15 cellular contexts compared by ENCODE assay signal in the genomic region with DNA sequence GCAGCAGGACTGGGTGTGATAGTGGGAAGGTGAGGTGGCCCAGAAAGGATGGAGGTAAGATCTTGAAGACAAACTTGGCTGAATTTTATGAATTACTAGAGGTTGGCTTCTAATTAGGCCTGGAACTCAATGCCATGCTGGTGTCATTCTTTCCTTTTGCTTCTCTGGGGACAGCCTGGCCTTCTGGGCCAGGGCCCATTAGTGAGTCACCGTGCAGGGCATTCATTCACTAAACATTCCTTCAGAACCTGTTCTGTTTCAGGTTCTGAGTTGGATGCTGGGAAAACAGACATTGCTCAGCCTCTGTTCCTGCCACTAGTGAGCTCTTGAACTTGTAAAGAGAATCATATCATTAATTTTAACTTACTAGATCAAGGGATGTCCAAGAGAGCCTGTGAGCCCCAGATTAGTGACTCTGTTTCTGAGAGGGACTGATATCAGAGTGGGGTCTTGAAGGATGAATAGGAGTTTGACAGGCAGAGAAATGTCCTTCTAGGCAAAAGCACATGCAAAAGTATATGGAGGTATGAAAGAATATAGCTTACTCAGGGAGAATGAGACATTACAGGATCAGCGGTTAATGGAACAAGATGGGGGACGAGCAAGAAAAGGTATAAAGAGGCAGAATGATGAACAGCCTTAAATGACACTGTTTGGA.
DNase-seq lines count a peak whose midpoint lies in the region; ATAC-seq and TF ChIP-seq lines count a peak whose summit lies in the region.
"Had no signal": no experiment of that assay in that cellular context is flagged by ENCODE, and none has a peak within 500 bp of the region (broad histone marks: within the 10 kb centered on the region; RNA-seq: fewer than 3 reads in every experiment).

No MANE protein-coding gene starts in this region.

- H3K4me3 ChIP-seq in right cardiac atrium (ENCODE audit: low read length), result no peak overlapping the region
- H3K4me3 ChIP-seq: dorsolateral prefrontal cortex, gastroesophageal sphincter, spleen had no signal

- intact Hi-C loops in right cardiac atrium (cut with DNase I) (no loop called here), Right ventricle myocardium superior (cut with DNase I) (no loop called here)

- POLR2A ChIA-PET in HEK293T (lab: Yijun Ruan, JAX), result no interaction called here

- H3K4me1 ChIP-seq in right cardiac atrium (ENCODE audit: control insufficient read depth, insufficient read depth, low read length), result no peaks in the 10 kb centered on the region
- H3K4me1 ChIP-seq: gastroesophageal sphincter, spleen had no signal

- DNase-seq in right cardiac atrium (no peak), Right ventricle myocardium superior (no peak), astrocyte of the hippocampus (ENCODE audit: low read depth, low spot score) (peak; percentile 83), kidney tubule cell (ENCODE audit: low spot score) (peak; percentile 65), HEK293T (ENCODE audit: extremely low spot score) (no peak), NOMO-1 (lab: John Stamatoyannopoulos, UW; ENCODE audit: unreplicated experiment in 2 of 2) (no peak)
- no peak for DNase-seq in stimulated activated CD4-positive, alpha-beta T cell treated with anti-CD3 and anti-CD28 coated beads, Interleukin-2, amount 100 ng/mL, for 24 hours
- DNase-seq: DMS 273 treated with DMSO at 0.1 percent for 48 hours, dorsolateral prefrontal cortex, GOT3, NCI-H524 treated with DMSO at 0.1 percent for 48 hours, spleen, WERI-Rb-1 had no signal

- H3K27ac ChIP-seq in right cardiac atrium (ENCODE audit: low read length), result peak overlapping the region; percentile 25
- H3K27ac ChIP-seq: gastroesophageal sphincter, spleen, WERI-Rb-1 had no signal

- 79% methylated on average over 3 of the region's 3 CpGs for WGBS in right cardiac atrium

- H3K27me3 ChIP-seq in right cardiac atrium (ENCODE audit: control insufficient read depth, insufficient read depth), result no peaks in the 10 kb centered on the region
- H3K27me3 ChIP-seq: dorsolateral prefrontal cortex had no signal

- H3K9me3 ChIP-seq in right cardiac atrium (ENCODE audit: control insufficient read depth, low read length), result no peaks in the 10 kb centered on the region
- H3K9me3 ChIP-seq: gastroesophageal sphincter, spleen had no signal

- no peak for ATAC-seq in right cardiac atrium
- no peak for ATAC-seq in Right ventricle myocardium superior (ENCODE audit: poor library complexity)
- no peak for ATAC-seq in HG02973 (IDR thresholded peaks at IDR 0.05; ENCODE audit: unreplicated experiment)
- ATAC-seq: gastroesophageal sphincter had no signal

- CTCF ChIA-PET in HEK293T (lab: Yijun Ruan, JAX), result interaction anchor here (1.2 kb wide), 1 partner anchor 11 kb away, joined by 4 read pairs; no protein-coding TSS in a partner anchor

TF ChIP-seq in HEK293T, 16 proteins besides CTCF, POLR2A, EP300 and RAD21:
- TF ChIP-seq LEF1 (IDR thresholded peaks at IDR 0.05; ENCODE audit: borderline replicate concordance), result no peak
- TF ChIP-seq, protein P1, sequence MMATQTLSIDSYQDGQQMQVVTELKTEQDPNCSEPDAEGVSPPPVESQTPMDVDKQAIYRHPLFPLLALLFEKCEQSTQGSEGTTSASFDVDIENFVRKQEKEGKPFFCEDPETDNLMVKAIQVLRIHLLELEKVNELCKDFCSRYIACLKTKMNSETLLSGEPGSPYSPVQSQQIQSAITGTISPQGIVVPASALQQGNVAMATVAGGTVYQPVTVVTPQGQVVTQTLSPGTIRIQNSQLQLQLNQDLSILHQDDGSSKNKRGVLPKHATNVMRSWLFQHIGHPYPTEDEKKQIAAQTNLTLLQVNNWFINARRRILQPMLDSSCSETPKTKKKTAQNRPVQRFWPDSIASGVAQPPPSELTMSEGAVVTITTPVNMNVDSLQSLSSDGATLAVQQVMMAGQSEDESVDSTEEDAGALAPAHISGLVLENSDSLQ (IDR thresholded peaks at IDR 0.05), result no peak
- no peak for TF ChIP-seq FOXA1 (IDR thresholded peaks at IDR 0.05)

Comparison
In these comparisons a context has a peak if more than half of its experiments do, and no peak if none do; other contexts are left out.
1. DNase-seq: peak in astrocyte of the hippocampus (single experiment) and kidney tubule cell (single experiment); none in right cardiac atrium (0 of 3), Right ventricle myocardium superior (single experiment), stimulated activated CD4-positive, alpha-beta T cell treated with anti-CD3 and anti-CD28 coated beads, Interleukin-2, amount 100 ng/mL, for 24 hours (0 of 2), HEK293T (single experiment) and NOMO-1 (0 of 2).